1 cellular context compared by ENCODE assay signal in genomic region chr14:101726954-101727302, GRCh38.
TF ChIP-seq lines count a peak whose summit lies in the region.

No MANE protein-coding gene starts in this region.

TF ChIP-seq in H1, 55 proteins besides CTCF, POLR2A, EP300 and RAD21:
- no peak for TF ChIP-seq MAX (IDR thresholded peaks at IDR 0.05)
- TF ChIP-seq CREB1 (IDR thresholded peaks at IDR 0.05): no peak
- TF ChIP-seq CHD2 (IDR thresholded peaks at IDR 0.05; ENCODE audit: low read length): no peak
- no peak for TF ChIP-seq SUZ12 (IDR thresholded peaks at IDR 0.05; ENCODE audit: low read length)
- TF ChIP-seq BCL11A (IDR thresholded peaks at IDR 0.05; ENCODE audit: low read depth in 2 of 2, low read length in 2 of 2): no peak
- TF ChIP-seq E2F6 (IDR thresholded peaks at IDR 0.05): no peak
- no peak for TF ChIP-seq HDAC6 (IDR thresholded peaks at IDR 0.05; ENCODE audit: low read depth, low read length)
- TF ChIP-seq JUND (IDR thresholded peaks at IDR 0.05; ENCODE audit: low read length): no peak
- TF ChIP-seq SIX5 (IDR thresholded peaks at IDR 0.05; ENCODE audit: low read depth, low read length): no peak
- no peak for TF ChIP-seq EZH2 (IDR thresholded peaks at IDR 0.05; ENCODE audit: low read depth, low read length, severe bottlenecking)
- TF ChIP-seq YY1 (IDR thresholded peaks at IDR 0.05; ENCODE audit: low read depth, low read length): no peak
- no peak for TF ChIP-seq CBX8 (IDR thresholded peaks at IDR 0.05; ENCODE audit: borderline replicate concordance, low read depth, low read length)
- no peak for TF ChIP-seq POLR2AphosphoS5 (IDR thresholded peaks at IDR 0.05; ENCODE audit: low read depth, low read length)
- TF ChIP-seq CHD7 (IDR thresholded peaks at IDR 0.05; ENCODE audit: insufficient replicate concordance, low read length): no peak
- TF ChIP-seq RBBP5 (IDR thresholded peaks at IDR 0.05; ENCODE audit: borderline replicate concordance, low read depth, low read length): no peak
- no peak for TF ChIP-seq ATF3 (IDR thresholded peaks at IDR 0.05; ENCODE audit: insufficient read depth, low read depth, low read length)
- TF ChIP-seq HDAC2 (IDR thresholded peaks at IDR 0.05; ENCODE audit: borderline replicate concordance in 1 of 2, low read depth in 2 of 2, low read length in 2 of 2): no peak
- TF ChIP-seq GABPA (IDR thresholded peaks at IDR 0.05; ENCODE audit: borderline replicate concordance, insufficient read depth, low read length): no peak
- TF ChIP-seq KDM4A (IDR thresholded peaks at IDR 0.05; ENCODE audit: low read depth, low read length, severe bottlenecking): no peak
- TF ChIP-seq SP1 (IDR thresholded peaks at IDR 0.05; ENCODE audit: low read depth, low read length): no peak
